In genomic region chr5:133703935-133704334, GRCh38 we compare ENCODE assay signal across 28 cellular contexts.
"Had no signal": no experiment of that assay in that cellular context is flagged by ENCODE, and none has a peak within 500 bp of the region (broad histone marks: within the 10 kb centered on the region; RNA-seq: fewer than 3 reads in every experiment).

No MANE protein-coding gene starts in this region.

- H3K9me3 ChIP-seq: adrenal gland, body of pancreas, breast epithelium had no signal

- DNase-seq: activated B cell treated with CpG ODN at 0.5 μM for 24 hours; activated CD4-positive, alpha-beta memory T cell treated with anti-CD3 and anti-CD28 coated beads for 36 hours; activated CD4-positive, alpha-beta T cell treated with anti-CD3 and anti-CD28 coated beads for 4 hours; activated CD4-positive, alpha-beta T cell treated with anti-CD3 and anti-CD28 coated beads, Interleukin-2, amount 10 ng/mL, durations not matched to agents 24 days and 14 days; activated CD4-positive, alpha-beta T cell treated with anti-CD3 and anti-CD28 coated beads, Interleukin-2, amount 50 U/mL, for 1 hour; activated CD4-positive, alpha-beta T cell treated with anti-CD3 and anti-CD28 coated beads, Interleukin-2, amount 50 U/mL, for 4 hours; activated CD4-positive, CD25-positive, alpha-beta regulatory T cell treated with anti-CD3 and anti-CD28 coated beads, Interleukin-2, amount 50 U/mL, for 72 hours; activated CD8-positive, alpha-beta T cell treated with anti-CD3 and anti-CD28 coated beads for 36 hours; activated effector memory CD4-positive, alpha-beta T cell treated with anti-CD3 and anti-CD28 coated beads, Interleukin-2, amount 50 U/mL, for 16 hours; activated gamma-delta T cell treated with Interleukin-2 at 50 U/mL for 16 hours; activated naive CD4-positive, alpha-beta T cell; activated naive CD4-positive, alpha-beta T cell treated with anti-CD3 and anti-CD28 coated beads for 36 hours; activated naive CD4-positive, alpha-beta T cell treated with anti-CD3 and anti-CD28 coated beads, Interleukin-2, amount 50 U/mL, for 16 hours; activated naive CD8-positive, alpha-beta T cell treated with anti-CD3 and anti-CD28 coated beads for 36 hours; activated T-cell treated with anti-CD3 and anti-CD28 coated beads, Interleukin-2, amount 50 U/mL, for 24 hours; activated T-cell treated with anti-CD3 and anti-CD28 coated beads, Interleukin-2, amount 50 U/mL, for 48 hours; amniotic stem cell; aorta; body of pancreas; brain microvascular endothelial cell; central memory CD4-positive, alpha-beta T cell; T-helper 1 cell; T-helper 2 cell; T-helper 9 cell had no signal

- ATAC-seq: activated CD8-positive, alpha-beta T cell treated with anti-CD3 and anti-CD28 coated beads for 36 hours; activated naive CD4-positive, alpha-beta T cell treated with anti-CD3 and anti-CD28 coated beads, Interleukin-2, amount 50 U/mL, for 72 hours; body of pancreas had no signal

- H3K27ac ChIP-seq: adrenal gland, body of pancreas, brain microvascular endothelial cell, breast epithelium, VCaP had no signal

- H3K36me3 ChIP-seq: adrenal gland, brain microvascular endothelial cell, breast epithelium had no signal

- H3K4me3 ChIP-seq: adrenal gland, body of pancreas, breast epithelium had no signal

- H3K4me1 ChIP-seq: adrenal gland, body of pancreas, breast epithelium had no signal

- H3K27me3 ChIP-seq: adrenal gland, body of pancreas, brain microvascular endothelial cell, breast epithelium had no signal
